In genomic region chr16:66207864-66208226, GRCh38 we compare ENCODE assay signal across 16 cellular contexts.
"Had no signal": no experiment of that assay in that cellular context is flagged by ENCODE, and none has a peak within 500 bp of the region (broad histone marks: within the 10 kb centered on the region; RNA-seq: fewer than 3 reads in every experiment).

No MANE protein-coding gene starts in this region.

- H3K4me1 ChIP-seq: parathyroid adenoma, right lobe of liver had no signal

- H3K27ac ChIP-seq: dorsolateral prefrontal cortex, lower lobe of right lung, parathyroid adenoma, right lobe of liver, thoracic aorta had no signal

- DNase-seq: activated CD4-positive, alpha-beta memory T cell treated with anti-CD3 and anti-CD28 coated beads for 36 hours; activated CD4-positive, alpha-beta T cell treated with anti-CD3 and anti-CD28 coated beads for 36 hours; activated CD8-positive, alpha-beta memory T cell treated with anti-CD3 and anti-CD28 coated beads, Interleukin-2, amount 10 ng/mL, durations not matched to agents 7 days and 5 days; amygdala; caudate nucleus; hypothalamus; islet precursor cell; lower lobe of right lung; naive thymus-derived CD8-positive, alpha-beta T cell; right lobe of liver; stimulated activated CD4-positive, alpha-beta T cell treated with anti-CD3 and anti-CD28 coated beads, Interleukin-4, amount 100 ng/mL, for 24 hours had no signal

- H3K4me3 ChIP-seq: dorsolateral prefrontal cortex, lower lobe of right lung, right lobe of liver, smooth muscle cell, thoracic aorta had no signal

- H3K9me3 ChIP-seq: lower lobe of right lung, right lobe of liver, thoracic aorta had no signal

- ATAC-seq: activated CD4-positive, alpha-beta T cell treated with anti-CD3 and anti-CD28 coated beads for 36 hours; activated CD8-positive, alpha-beta memory T cell treated with anti-CD3 and anti-CD28 coated beads, Interleukin-2, amount 10 ng/mL, durations not matched to agents 7 days and 5 days; naive thymus-derived CD8-positive, alpha-beta T cell; stimulated activated effector memory CD8-positive, alpha-beta T cell treated with anti-CD3 and anti-CD28 coated beads, Interleukin-12 subunit alpha, Interleukin-12 subunit beta, amount 100 ng/mL, for 72 hours had no signal

- H3K27me3 ChIP-seq: right lobe of liver had no signal

- H3K36me3 ChIP-seq: lower lobe of right lung, right lobe of liver, thoracic aorta had no signal
